In the genomic region with DNA sequence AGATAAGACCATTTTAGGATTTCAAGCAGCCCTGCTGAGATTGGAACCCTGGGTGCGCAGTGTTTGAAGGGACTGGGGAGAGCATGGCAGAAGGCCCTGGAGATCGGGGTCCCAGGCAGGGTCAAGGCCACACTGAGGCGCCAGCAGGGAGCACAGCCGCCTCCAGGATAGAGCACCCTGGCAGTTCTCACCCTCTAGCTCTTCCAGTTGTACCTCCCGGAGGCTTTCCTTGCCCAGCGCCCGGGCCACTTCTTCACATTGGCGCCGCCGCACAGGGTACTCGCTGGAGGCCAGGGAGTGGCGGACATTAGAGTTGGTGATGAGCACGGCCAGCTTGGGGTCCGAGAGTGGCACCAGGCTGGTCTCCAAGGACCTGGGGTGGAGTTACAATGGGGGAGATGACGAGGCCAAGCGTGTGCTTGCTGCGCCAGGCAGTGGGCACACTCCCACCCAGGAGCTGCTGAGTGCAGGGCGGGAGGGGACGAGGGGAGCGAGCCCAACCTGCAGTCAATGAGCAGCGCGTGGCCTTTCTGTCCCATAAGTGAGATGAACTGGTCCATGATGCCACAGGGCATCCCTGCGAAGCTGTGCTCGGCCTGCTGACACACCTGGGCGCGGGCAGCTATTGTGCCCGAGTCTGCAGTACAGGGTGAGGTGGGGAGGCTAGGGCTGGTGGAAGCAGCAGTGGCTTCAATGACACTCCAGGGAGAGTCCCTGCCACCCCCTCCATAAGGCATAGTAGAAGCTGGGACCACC, we compare ENCODE assay signal across 13 cellular contexts. TPM values are rescaled to one million over a fixed set of nuclear protein-coding genes. Genes with fewer than 3 reads are reported as not detected.
DNase-seq lines count a peak whose midpoint lies in the region; ATAC-seq, FAIRE-seq and TF ChIP-seq lines count a peak whose summit lies in the region.
"Had no signal": no experiment of that assay in that cellular context is flagged by ENCODE, and none has a peak within 500 bp of the region (broad histone marks: within the 10 kb centered on the region; RNA-seq: fewer than 3 reads in every experiment).

No MANE protein-coding gene starts in this region.

- CTCF ChIA-PET in HEK293 (lab: Yijun Ruan, JAX): interaction anchor here (0.5 to 11.0 kb wide), 7 partner anchors 8 to 130 kb away, joined by 3 to 170 read pairs (median 4); a partner anchor contains a TSS
- CTCF ChIA-PET in H1 (lab: Charles Lee; ENCODE audit: partially characterized antibody): interaction anchor here (1.0 to 19.5 kb wide), 14 partner anchors 11 to 201 kb away, joined by 3 to 359 read pairs (median 4); a partner anchor contains a TSS

- no peak for DNase-seq in activated T-cell treated with anti-CD3 and anti-CD28 coated beads, Interleukin-2, amount 50 U/mL, for 24 hours
- no peak for DNase-seq in activated T-cell treated with anti-CD3 and anti-CD28 coated beads, Interleukin-2, amount 50 U/mL, for 48 hours
- no peak for DNase-seq in H1 (ENCODE audit: low read depth in 1 of 2, low spot score in 2 of 2)
- DNase-seq in neural progenitor cell (ENCODE audit: low spot score): no peak
- no peak for DNase-seq in GM03348 (ENCODE audit: low spot score)
- no peak for DNase-seq in Ammon's horn (ENCODE audit: low spot score)
- no peak for DNase-seq in upper lobe of right lung
- DNase-seq: DMS53, SJCRH30, small intestine had no signal

- H2BK120ac ChIP-seq in H1 (replicated peaks; ENCODE audit: low read depth, low read length): no peak overlapping the region

- peaks cover 3% of the 10 kb centered on the region; the same call in 1 of the 2 replicates for H3K23me2 ChIP-seq in H1 (ENCODE audit: low read depth, low read length)

- no peak overlapping the region for H3K14ac ChIP-seq in H1 (ENCODE audit: insufficient read length)

- no peak for TF ChIP-seq RAD21 in H1 (IDR thresholded peaks at IDR 0.05 in 1 of 2, conservative IDR thresholded peaks at IDR 0.05 in 1 of 2; ENCODE audit: low read depth in 2 of 2, low read length in 2 of 2)

- H4K91ac ChIP-seq in H1 (replicated peaks; ENCODE audit: insufficient read length, low read length): no peak overlapping the region

- FAIRE-seq in H1 (lab: Jason Lieb, UNC): no peak
- FAIRE-seq: H54, small intestine had no signal

- H4K5ac ChIP-seq in H1 (ENCODE audit: insufficient read length, low read depth, low read length): no peak overlapping the region

- H4K20me1 ChIP-seq in H1 (replicated peaks in 1 of 2; ENCODE audit: control insufficient read depth in 1 of 2, insufficient read depth in 2 of 2, low read length in 2 of 2) (no peaks in the 10 kb centered on the region), neural progenitor cell (ENCODE audit: low read depth) (no peaks in the 10 kb centered on the region)

- H2BK12ac ChIP-seq in H1 (ENCODE audit: low read depth, low read length): 0 out of 2 replicates have a peak overlapping the region, but pooled peaks have one; percentile 9

- H3K79me2 ChIP-seq in H1 (ENCODE audit: control insufficient read depth in 1 of 2, insufficient read depth in 2 of 2, low read length in 2 of 2): no peaks in the 10 kb centered on the region
- H3K79me2 ChIP-seq in neural progenitor cell (ENCODE audit: low read depth): no peaks in the 10 kb centered on the region

- peaks cover 0 to 2% (median 0%) of the 10 kb centered on the region in 4 experiments; a peak in 2 of 7 replicates for H3K27me3 ChIP-seq in H1 (replicated peaks in 1 of 4; ENCODE audit: control insufficient read depth in 3 of 4, extremely low read depth in 1 of 4, insufficient read depth in 3 of 4, low read length in 3 of 4)
- H3K27me3 ChIP-seq in neural progenitor cell: peaks cover 8% of the 10 kb centered on the region
- no peaks in the 10 kb centered on the region for H3K27me3 ChIP-seq in upper lobe of right lung
- H3K27me3 ChIP-seq: left lung, SJCRH30 had no signal

- H3F3A ChIP-seq in neural progenitor cell (ENCODE audit: low read depth): peaks cover 23% of the 10 kb centered on the region

- H3K4ac ChIP-seq in H1 (replicated peaks; ENCODE audit: insufficient read length, low read depth, low read length): no peak overlapping the region

- no peak for TF ChIP-seq POLR2A in H1 (IDR thresholded peaks at IDR 0.05; ENCODE audit: control extremely low read depth in 1 of 2, low read depth in 2 of 2, low read length in 2 of 2)

- H3K36me3 ChIP-seq in HEK293 (ENCODE audit: control insufficient read depth in 2 of 2, insufficient read depth in 1 of 2, low read length in 2 of 2): peaks cover 9 to 23% of the 10 kb centered on the region in 2 experiments; a peak in 2 of 3 replicates
- no peaks in the 10 kb centered on the region for H3K36me3 ChIP-seq in H1 (ENCODE audit: control insufficient read depth in 2 of 4, insufficient read depth in 4 of 4, low read length in 3 of 4)
- H3K36me3 ChIP-seq in neural progenitor cell: no peaks in the 10 kb centered on the region
- H3K36me3 ChIP-seq in upper lobe of right lung: peaks cover 22% of the 10 kb centered on the region
- H3K36me3 ChIP-seq: SJCRH30 had no signal

- H3K4me1 Mint-ChIP-seq in activated T-cell treated with anti-CD3 and anti-CD28 coated beads, Interleukin-2, amount 50 U/mL, for 24 hours (ENCODE audit: low read depth): peaks cover 21% of the 10 kb centered on the region
- H3K4me1 Mint-ChIP-seq in neural progenitor cell: peaks cover 8% of the 10 kb centered on the region

- H2BK15ac ChIP-seq in H1 (ENCODE audit: low read length): no peak overlapping the region

- H3K79me1 ChIP-seq in H1 (ENCODE audit: low read depth, low read length): no peaks in the 10 kb centered on the region

- no peak for TF ChIP-seq EP300 in H1 (IDR thresholded peaks at IDR 0.05; ENCODE audit: borderline replicate concordance in 1 of 2, low read depth in 2 of 2, low read length in 2 of 2)

- H3K9me3 ChIP-seq in HEK293 (ENCODE audit: control insufficient read depth, insufficient read depth, low read depth, low read length) (no peaks in the 10 kb centered on the region), H1 (ENCODE audit: insufficient read depth in 2 of 2, low read depth in 1 of 2, low read length in 1 of 2) (no peaks in the 10 kb centered on the region), neural progenitor cell (ENCODE audit: low read depth) (no peaks in the 10 kb centered on the region), upper lobe of right lung (no peaks in the 10 kb centered on the region)
- H3K9me3 ChIP-seq: left lung, SJCRH30 had no signal

- H3K36me3 Mint-ChIP-seq in activated T-cell treated with anti-CD3 and anti-CD28 coated beads, Interleukin-2, amount 50 U/mL, for 24 hours (ENCODE audit: low read depth): peaks cover 22% of the 10 kb centered on the region
- H3K36me3 Mint-ChIP-seq in neural progenitor cell: peaks cover 2% of the 10 kb centered on the region

- intact Hi-C loops in upper lobe of right lung (cut with DNase I): no loop called here

- H2BK20ac ChIP-seq in H1 (ENCODE audit: low read length): no peak overlapping the region

- H3K9ac ChIP-seq in H1 (replicated peaks in 1 of 4; ENCODE audit: extremely low read depth in 1 of 4, low read depth in 3 of 4, low read length in 3 of 4): no peak overlapping the region
- H3K9ac ChIP-seq in neural progenitor cell: no peak overlapping the region

- no peak overlapping the region for H3K18ac ChIP-seq in H1 (ENCODE audit: extremely low read depth, low read length)

- H3K4me1 ChIP-seq in HEK293 (ENCODE audit: control insufficient read depth, insufficient read depth, low read length) (no peaks in the 10 kb centered on the region; the same call in 1 of the 2 replicates), H1 (replicated peaks in 1 of 4; ENCODE audit: control insufficient read depth in 3 of 4, insufficient read depth in 4 of 4, low read length in 3 of 4) (peaks cover 0 to 10% (median 6%) of the 10 kb centered on the region in 4 experiments; a peak in 5 of 7 replicates), neural progenitor cell (no peaks in the 10 kb centered on the region), upper lobe of right lung (peaks cover 16% of the 10 kb centered on the region)

- H4K8ac ChIP-seq in H1 (ENCODE audit: extremely low read depth, insufficient read depth, low read length): no peak overlapping the region; the same call in 1 of the 2 replicates

- no peaks in the 10 kb centered on the region for H3K27me3 Mint-ChIP-seq in activated T-cell treated with anti-CD3 and anti-CD28 coated beads, Interleukin-2, amount 50 U/mL, for 24 hours
- H3K27me3 Mint-ChIP-seq in neural progenitor cell (ENCODE audit: insufficient read depth, low read depth): peaks cover 8% of the 10 kb centered on the region

- TF ChIP-seq CTCF in HEK293 (tag by site-specific recombination; IDR thresholded peaks at IDR 0.05) (no peak), H1 (IDR thresholded peaks at IDR 0.05; ENCODE audit: control extremely low read depth in 1 of 3, insufficient read depth in 1 of 3, low read depth in 1 of 3, low read length in 3 of 3) (no peak), neural progenitor cell (IDR thresholded peaks at IDR 0.05) (no peak), upper lobe of right lung (IDR thresholded peaks at IDR 0.05) (no peak)

- H3K9me3 Mint-ChIP-seq in activated T-cell treated with anti-CD3 and anti-CD28 coated beads, Interleukin-2, amount 50 U/mL, for 24 hours: no peaks in the 10 kb centered on the region
- H3K9me3 Mint-ChIP-seq in neural progenitor cell: no peaks in the 10 kb centered on the region

- WGBS in H1 (ENCODE audit: extremely low coverage in 1 of 2, insufficient coverage in 1 of 2, insufficient read length in 1 of 2, insufficient replicate concordance in 2 of 2, low coverage in 1 of 2, low lambda C conversion rate in 2 of 2, missing lambda C conversion rate in 1 of 2), 2 experiments: 95% methylated on average over 27 of the region's 27 CpGs; no CpG with 5 or more reads in 1 of the 2 experiments

- no peak overlapping the region for H3K27ac ChIP-seq in HEK293 (ENCODE audit: extremely low read depth, low read depth, low read length)
- H3K27ac ChIP-seq in H1 (ENCODE audit: low read depth, low read length): no peak overlapping the region
- no peak overlapping the region for H3K27ac ChIP-seq in neural progenitor cell
- H3K27ac ChIP-seq in upper lobe of right lung: no peak overlapping the region
- H3K27ac ChIP-seq: left lung, SJCRH30 had no signal

- no peak overlapping the region for H2BK5ac ChIP-seq in H1 (ENCODE audit: low read depth, low read length)

- no peak overlapping the region for H3K23ac ChIP-seq in H1 (ENCODE audit: insufficient read length)

- H3K4me3 ChIP-seq in HEK293 (ENCODE audit: low read depth, low read length) (no peak overlapping the region), H1 (ENCODE audit: extremely low read depth in 1 of 4, insufficient read depth in 2 of 4, low read depth in 3 of 4, low read length in 4 of 4) (no peak overlapping the region), neural progenitor cell (no peak overlapping the region), upper lobe of right lung (no peak overlapping the region)
- H3K4me3 ChIP-seq: left lung, SJCRH30 had no signal

- ATAC-seq in upper lobe of right lung: no peak
- ATAC-seq: left lung had no signal

- POLR2A ChIA-PET in HEK293 (lab: Yijun Ruan, JAX): interaction anchor here (0.5 to 12.0 kb wide), 4 partner anchors 10 to 349 kb away, joined by 3 to 234 read pairs (median 6); a partner anchor contains a TSS
- POLR2A ChIA-PET in H1 (lab: Charles Lee; ENCODE audit: partially characterized antibody): interaction anchor here (0.6 to 15.1 kb wide), 7 partner anchors 9 to 169 kb away, joined by 3 to 425 read pairs (median 5); a partner anchor contains a TSS

- no peak overlapping the region for H2AK5ac ChIP-seq in H1 (ENCODE audit: low read depth, low read length)

- H3K56ac ChIP-seq in H1 (replicated peaks; ENCODE audit: insufficient read length, low read depth, low read length): no peak overlapping the region

- H3K27ac Mint-ChIP-seq in activated T-cell treated with anti-CD3 and anti-CD28 coated beads, Interleukin-2, amount 50 U/mL, for 24 hours: no peak overlapping the region
- H3K27ac Mint-ChIP-seq in neural progenitor cell: no peak overlapping the region

- no peak overlapping the region for H2AFZ ChIP-seq in H1 (ENCODE audit: low read length)
- no peak overlapping the region for H2AFZ ChIP-seq in neural progenitor cell (replicated peaks)

- peak overlapping the region; percentile 39 for H3K4me3 Mint-ChIP-seq in activated T-cell treated with anti-CD3 and anti-CD28 coated beads, Interleukin-2, amount 50 U/mL, for 24 hours
- peak overlapping the region; percentile 77 for H3K4me3 Mint-ChIP-seq in neural progenitor cell

- H3K4me2 ChIP-seq in H1 (ENCODE audit: insufficient read depth in 1 of 2, low read depth in 2 of 2, low read length in 2 of 2) (no peak overlapping the region), neural progenitor cell (no peak overlapping the region)

RNA-seq across cellular contexts. Expression of a gene that starts 2.3 kb away (rescaled TPM):
- total RNA-seq in H1 (2021; fragmentation: NEBNext Ultra II Directional; extraction: Animal tissue kit (Norgen Biotek cat#: 25700)): 31.0 and 34.1 TPM in 2 replicates
- 47.9 and 65.5 TPM in 2 replicates for polyA plus RNA-seq in H1 (2011; rRNA removed)
- 44.5 TPM for polyA plus RNA-seq in H1 (2011; cell fraction: cytosol; rRNA removed)
- polyA plus RNA-seq in H1 (2011; cell fraction: nucleus; rRNA removed): 55.8 TPM
- 16.4 to 35.1 TPM (median 32.3 TPM) in 4 replicates for polyA plus RNA-seq in H1 (2012, experiment 1 of 2)
- polyA plus RNA-seq in H1 (2012, experiment 2 of 2): 35.2 TPM
- polyA plus RNA-seq in H1 (2013, experiment 1 of 2): 21.9 TPM
- polyA plus RNA-seq in H1 (2013, experiment 2 of 2): 20.6 TPM
- polyA minus RNA-seq in H1 (2011; rRNA and poly(A)+ RNA removed): 12.2 and 12.8 TPM in 2 replicates
- 20.1 TPM for polyA minus RNA-seq in H1 (2011; cell fraction: cytosol; rRNA and poly(A)+ RNA removed)
- polyA minus RNA-seq in H1 (2011; cell fraction: nucleus; rRNA and poly(A)+ RNA removed): 19.5 TPM
- total RNA-seq in neural progenitor cell (ENCODE audit: low replicate concordance) (6.5 and 27.3 TPM in 2 replicates), upper lobe of right lung (31.6 TPM)

RNA-seq across cellular contexts. Expression of a gene that starts 21.9 kb away (rescaled TPM):
- total RNA-seq in H1 (2021; fragmentation: NEBNext Ultra II Directional; extraction: Animal tissue kit (Norgen Biotek cat#: 25700)): 33.0 and 33.3 TPM in 2 replicates
- polyA plus RNA-seq in H1 (2011; rRNA removed): 24.2 and 28.9 TPM in 2 replicates
- 25.1 TPM for polyA plus RNA-seq in H1 (2011; cell fraction: cytosol; rRNA removed)
- polyA plus RNA-seq in H1 (2011; cell fraction: nucleus; rRNA removed): 45.5 TPM
- 22.6 to 27.0 TPM (median 24.8 TPM) in 4 replicates for polyA plus RNA-seq in H1 (2012, experiment 1 of 2)
- 14.6 TPM for polyA plus RNA-seq in H1 (2012, experiment 2 of 2)
- 19.3 TPM for polyA plus RNA-seq in H1 (2013, experiment 1 of 2)
- 19.1 TPM for polyA plus RNA-seq in H1 (2013, experiment 2 of 2)
- polyA minus RNA-seq in H1 (2011; rRNA and poly(A)+ RNA removed): 52.1 and 62.7 TPM in 2 replicates
- 38.1 TPM for polyA minus RNA-seq in H1 (2011; cell fraction: cytosol; rRNA and poly(A)+ RNA removed)
- 75.4 TPM for polyA minus RNA-seq in H1 (2011; cell fraction: nucleus; rRNA and poly(A)+ RNA removed)
- total RNA-seq in neural progenitor cell (ENCODE audit: low replicate concordance) (38.5 and 43.0 TPM in 2 replicates), upper lobe of right lung (27.1 TPM)

RNA-seq across cellular contexts. Expression of a gene that starts 41.4 kb away (rescaled TPM):
- 5.4 and 5.6 TPM in 2 replicates for total RNA-seq in H1 (2021; fragmentation: NEBNext Ultra II Directional; extraction: Animal tissue kit (Norgen Biotek cat#: 25700))
- 5.2 and 8.4 TPM in 2 replicates for polyA plus RNA-seq in H1 (2011; rRNA removed)
- polyA plus RNA-seq in H1 (2011; cell fraction: cytosol; rRNA removed): 3.5 TPM
- polyA plus RNA-seq in H1 (2011; cell fraction: nucleus; rRNA removed): 12.3 TPM
- polyA plus RNA-seq in H1 (2012, experiment 1 of 2): 4.4 to 8.2 TPM (median 6.4 TPM) in 4 replicates
- polyA plus RNA-seq in H1 (2012, experiment 2 of 2): 5.0 TPM
- 10.2 TPM for polyA plus RNA-seq in H1 (2013, experiment 1 of 2)
- 7.5 TPM for polyA plus RNA-seq in H1 (2013, experiment 2 of 2)
- polyA minus RNA-seq in H1 (2011; rRNA and poly(A)+ RNA removed): 7.9 and 8.0 TPM in 2 replicates
- 7.6 TPM for polyA minus RNA-seq in H1 (2011; cell fraction: cytosol; rRNA and poly(A)+ RNA removed)
- polyA minus RNA-seq in H1 (2011; cell fraction: nucleus; rRNA and poly(A)+ RNA removed): 6.2 TPM
- total RNA-seq in neural progenitor cell (ENCODE audit: low replicate concordance) (1.1 TPM in 1 of 2 replicates, not detected in the other), upper lobe of right lung (82.2 TPM)

Comparison
In these comparisons a context has a peak if more than half of its experiments do, and no peak if none do; other contexts are left out.
1. RNA of a gene that starts 41.4 kb away (total RNA-seq): 82.2 TPM in upper lobe of right lung (single experiment); 5.4 to 5.6 TPM in H1 and 1.1 TPM in neural progenitor cell; every median in the first group is over 10 times any median in the second.